Comparison of ENCODE assay signal across 8 cellular contexts in genomic region chr3:53130179-53131135, GRCh38. TPM values are rescaled to one million over a fixed set of nuclear protein-coding genes. Genes with fewer than 3 reads are reported as not detected.
A peak's percentile ranks its signal among the peaks of the same experiment; 100 is the strongest.
DNase-seq lines count a peak whose midpoint lies in the region; ATAC-seq and TF ChIP-seq lines count a peak whose summit lies in the region.

RFT1 (minus strand) TSS chr3:53130435; CDS start chr3:53130400, 35 bp downstream.

- H3K4me2 ChIP-seq in smooth muscle cell: peak within 1 kb of the TSS; percentile 98

- H3K9ac ChIP-seq in smooth muscle cell (ENCODE audit: low read depth): peak within 1 kb of the TSS; percentile 95

- H4K20me1 ChIP-seq in smooth muscle cell (ENCODE audit: low read depth): no peaks in the 10 kb centered on the region

- CTCF ChIA-PET in activated B cell treated with CpG ODN at 0.5 μM for 24 hours (lab: Charles Lee): interaction anchor here (0.6 to 7.9 kb wide), 4 partner anchors 16 to 66 kb away, joined by 3 to 194 read pairs (median 4); partner anchors contain the start of gene PRKCD

- intact Hi-C loops in activated B cell treated with CpG ODN at 0.5 μM for 24 hours (cut with micrococcal nuclease): loop anchor here (1.0 to 5.0 kb wide), 7 partner anchors 16 to 217 kb away; partner anchors contain the start of genes DCP1A and SFMBT1

- POLR2A ChIA-PET in activated B cell treated with CpG ODN at 0.5 μM for 24 hours (lab: Charles Lee): interaction anchor here (0.6 to 2.4 kb wide), 12 partner anchors 17 to 66 kb away, joined by 3 to 8 read pairs (median 3); partner anchors contain the start of gene PRKCD

- TF ChIP-seq CTCF in activated B cell treated with CpG ODN at 0.5 μM for 24 hours (IDR thresholded peaks at IDR 0.05) (no peak), cardiac fibroblast (IDR thresholded peaks at IDR 0.05; ENCODE audit: low read depth, low read length) (peak; percentile 13), smooth muscle cell (IDR thresholded peaks at IDR 0.05; ENCODE audit: borderline replicate concordance, insufficient read depth, poor library complexity, severe bottlenecking) (no peak)

- peak within 1 kb of the TSS; percentile 97 for H3K27ac Mint-ChIP-seq in activated B cell treated with CpG ODN at 0.5 μM for 24 hours

- no peaks in the 10 kb centered on the region for H3K9me3 ChIP-seq in smooth muscle cell (replicated peaks; ENCODE audit: low read depth)

- DNase-seq in NCI-H345 (lab: John Stamatoyannopoulos, UW): peak; percentile 87
- DNase-seq in activated B cell treated with CpG ODN at 0.5 μM for 24 hours: peak; percentile 95
- peak; percentile 97 for DNase-seq in cardiac fibroblast (ENCODE audit: low read depth in 2 of 2)
- DNase-seq in iPS-NIHi7 (ENCODE audit: extremely low spot score): peak; percentile 95
- DNase-seq in smooth muscle cell (lab: John Stamatoyannopoulos, UW; ENCODE audit: unreplicated experiment): peak; percentile 89

- H3K4me3 ChIP-seq in ACC112 (ENCODE audit: low read depth, low read length) (peak within 1 kb of the TSS; percentile 95), cardiac fibroblast (replicated peaks in 1 of 2; ENCODE audit: low read depth in 2 of 2, low read length in 2 of 2) (peak within 1 kb of the TSS; percentile 96 to 98), smooth muscle cell (peak within 1 kb of the TSS; percentile 98)

- H2AFZ ChIP-seq in ACC112 (ENCODE audit: low read length, unreplicated experiment) (peak within 1 kb of the TSS; percentile 99), smooth muscle cell (ENCODE audit: low read depth) (peak within 1 kb of the TSS; percentile 99)

- peak within 1 kb of the TSS; percentile 89 for H3K4me3 Mint-ChIP-seq in activated B cell treated with CpG ODN at 0.5 μM for 24 hours

- ATAC-seq in GM18870 (IDR thresholded peaks at IDR 0.05; ENCODE audit: unreplicated experiment): peak; percentile 57
- ATAC-seq in HG03135 (IDR thresholded peaks at IDR 0.05; ENCODE audit: unreplicated experiment): peak; percentile 81
- peak; percentile 89 for ATAC-seq in activated B cell treated with CpG ODN at 0.5 μM for 24 hours (ENCODE audit: low read depth)

- H3K27ac ChIP-seq in ACC112 (ENCODE audit: low read depth, low read length): peak within 1 kb of the TSS; percentile 76
- peak within 1 kb of the TSS; percentile 96 for H3K27ac ChIP-seq in smooth muscle cell (ENCODE audit: low read depth)

- H3F3A ChIP-seq in smooth muscle cell (ENCODE audit: low read depth): peaks cover 10% of the 10 kb centered on the region

- H3K36me3 ChIP-seq in ACC112 (ENCODE audit: insufficient read depth, low read length) (peaks cover 2% of the 10 kb centered on the region), smooth muscle cell (ENCODE audit: low read depth) (no peaks in the 10 kb centered on the region)

- H3K27me3 ChIP-seq in ACC112 (ENCODE audit: insufficient read depth, low read length) (no peaks in the 10 kb centered on the region), smooth muscle cell (ENCODE audit: low read depth) (no peaks in the 10 kb centered on the region)

- no peaks in the 10 kb centered on the region for H3K9me3 Mint-ChIP-seq in activated B cell treated with CpG ODN at 0.5 μM for 24 hours

- peaks cover 20% of the 10 kb centered on the region for H3K79me2 ChIP-seq in ACC112 (ENCODE audit: control insufficient read depth, insufficient read depth, low read length, unreplicated experiment)
- H3K79me2 ChIP-seq in smooth muscle cell (ENCODE audit: low read depth): peaks cover 16% of the 10 kb centered on the region

- H3K4me1 ChIP-seq in ACC112 (ENCODE audit: control insufficient read depth, insufficient read depth, low read length, unreplicated experiment) (peaks cover 15% of the 10 kb centered on the region), smooth muscle cell (ENCODE audit: low read depth) (peaks cover 16% of the 10 kb centered on the region)

- H3K4me1 Mint-ChIP-seq in activated B cell treated with CpG ODN at 0.5 μM for 24 hours: peaks cover 27% of the 10 kb centered on the region

- H3K36me3 Mint-ChIP-seq in activated B cell treated with CpG ODN at 0.5 μM for 24 hours (ENCODE audit: low read depth): peaks cover 14% of the 10 kb centered on the region

- no peaks in the 10 kb centered on the region for H3K27me3 Mint-ChIP-seq in activated B cell treated with CpG ODN at 0.5 μM for 24 hours

- 4% methylated on average over 35 of the region's 41 CpGs for WGBS in smooth muscle cell (ENCODE audit: low lambda C conversion rate)

RNA-seq across cellular contexts. Expression of gene RFT1, which starts in this region (rescaled TPM):
- total RNA-seq in activated B cell treated with CpG ODN at 0.5 μM for 24 hours: 23.6 TPM in 2 replicates
- total RNA-seq in smooth muscle cell: 13.3 and 16.4 TPM in 2 replicates
- polyA plus RNA-seq in smooth muscle cell: 25.7 and 30.1 TPM in 2 replicates

Comparison
In these comparisons a context has a peak if more than half of its experiments do, and no peak if none do; other contexts are left out.
1. Peak in every context shown above with its lines: DNase-seq, ATAC-seq, H3K4me3 ChIP-seq and H3K27ac ChIP-seq.